In genomic region chr3:128345195-128345594, GRCh38 we compare ENCODE assay signal across 26 cellular contexts.
"Had no signal": no experiment of that assay in that cellular context is flagged by ENCODE, and none has a peak within 500 bp of the region (broad histone marks: within the 10 kb centered on the region; RNA-seq: fewer than 3 reads in every experiment).

No MANE protein-coding gene starts in this region.

- H3K27me3 Mint-ChIP-seq: effector memory CD8-positive, alpha-beta T cell; naive thymus-derived CD4-positive, alpha-beta T cell; stimulated activated naive CD8-positive, alpha-beta T cell treated with anti-CD3 and anti-CD28 coated beads, Interleukin-15, amount 100 ng/mL, for 72 hours had no signal

- ATAC-seq: effector memory CD8-positive, alpha-beta T cell; foreskin keratinocyte; gastroesophageal sphincter; heart right ventricle; left cardiac atrium; left lung; naive thymus-derived CD4-positive, alpha-beta T cell; psoas muscle; right cardiac atrium; stimulated activated naive CD8-positive, alpha-beta T cell treated with anti-CD3 and anti-CD28 coated beads, Interleukin-15, amount 100 ng/mL, for 72 hours; upper lobe of right lung had no signal

- H3K4me3 Mint-ChIP-seq: effector memory CD8-positive, alpha-beta T cell; naive thymus-derived CD4-positive, alpha-beta T cell; nephron; neural progenitor cell; stimulated activated naive CD8-positive, alpha-beta T cell treated with anti-CD3 and anti-CD28 coated beads, Interleukin-15, amount 100 ng/mL, for 72 hours had no signal

- DNase-seq: effector memory CD8-positive, alpha-beta T cell; foreskin keratinocyte; heart right ventricle; hippocampal formation; left cardiac atrium; mesenchymal stem cell; midbrain; naive thymus-derived CD4-positive, alpha-beta T cell; right cardiac atrium; small intestine; stimulated activated CD4-positive, alpha-beta T cell treated with anti-CD3 and anti-CD28 coated beads, Interleukin-12 subunit alpha, Interleukin-12 subunit beta, amount 100 ng/mL, for 4 hours; stimulated activated CD4-positive, alpha-beta T cell treated with anti-CD3 and anti-CD28 coated beads, Interleukin-1b, Interleukin-23, amount 100 ng/mL, for 48 hours; stimulated activated CD4-positive, alpha-beta T cell treated with anti-CD3 and anti-CD28 coated beads, Interleukin-4, amount 100 ng/mL, for 1 hour; stimulated activated CD8-positive, alpha-beta memory T cell treated with anti-CD3 and anti-CD28 coated beads, Interleukin-4, amount 100 ng/mL, for 48 hours; stimulated activated naive CD4-positive, alpha-beta T cell; stimulated activated naive CD8-positive, alpha-beta T cell treated with anti-CD3 and anti-CD28 coated beads, Interleukin-15, amount 100 ng/mL, for 72 hours; transverse colon; upper lobe of right lung; uterus had no signal

- H3K27ac Mint-ChIP-seq: effector memory CD8-positive, alpha-beta T cell; nephron; neural progenitor cell; stimulated activated naive CD8-positive, alpha-beta T cell treated with anti-CD3 and anti-CD28 coated beads, Interleukin-15, amount 100 ng/mL, for 72 hours had no signal

- H3K9me3 Mint-ChIP-seq: effector memory CD8-positive, alpha-beta T cell; naive thymus-derived CD4-positive, alpha-beta T cell; nephron; neural progenitor cell; stimulated activated naive CD8-positive, alpha-beta T cell treated with anti-CD3 and anti-CD28 coated beads, Interleukin-15, amount 100 ng/mL, for 72 hours had no signal

- H3K27ac ChIP-seq: coronary artery, foreskin keratinocyte, gastroesophageal sphincter, heart right ventricle, left lung, neural progenitor cell, psoas muscle, suprapubic skin, transverse colon, upper lobe of right lung, uterus had no signal
